10 cellular contexts compared by ENCODE assay signal in the genomic region with DNA sequence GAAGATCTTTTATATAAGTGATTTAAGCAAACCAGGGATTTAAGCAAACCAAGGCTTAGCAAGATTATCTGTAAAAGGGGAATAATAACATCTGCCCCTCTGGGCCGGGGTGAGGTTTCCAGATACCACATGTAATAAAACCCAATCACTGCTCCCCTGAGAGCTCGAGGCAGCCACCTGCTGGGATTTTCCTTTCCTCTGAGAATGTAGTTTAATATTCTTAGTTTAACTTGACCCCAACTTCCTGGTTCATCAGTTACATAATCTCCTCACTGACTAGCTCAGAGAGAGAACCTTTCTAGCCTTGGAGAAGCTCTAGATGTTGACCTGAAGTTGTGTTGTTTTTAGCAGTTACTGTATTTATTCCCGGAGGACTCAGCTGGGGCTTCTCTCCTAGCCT.
A peak's percentile ranks its signal among the peaks of the same experiment; 100 is the strongest.
DNase-seq lines count a peak whose midpoint lies in the region; ATAC-seq and TF ChIP-seq lines count a peak whose summit lies in the region.
"Had no signal": no experiment of that assay in that cellular context is flagged by ENCODE, and none has a peak within 500 bp of the region (broad histone marks: within the 10 kb centered on the region; RNA-seq: fewer than 3 reads in every experiment).

No MANE protein-coding gene starts in this region.

- no peak for TF ChIP-seq POLR2A in lower leg skin (IDR thresholded peaks at IDR 0.05)

- WGBS in lower leg skin, 2 donors: 61 to 73% methylated on average over 3 of the region's 3 CpGs

- ATAC-seq in left lobe of liver: peak; percentile 18
- ATAC-seq in GM21717 (IDR thresholded peaks at IDR 0.05; ENCODE audit: unreplicated experiment): no peak

- DNase-seq in DMS153 treated with DMSO at 0.1 percent for 48 hours (lab: John Stamatoyannopoulos, UW; ENCODE audit: unreplicated experiment): peak; percentile 34
- DNase-seq in DMS153 (lab: John Stamatoyannopoulos, UW): no peak
- peak; percentile 10 for DNase-seq in HFF-Myc (ENCODE audit: extremely low read depth, low read depth)
- DNase-seq in SK-N-DZ (ENCODE audit: low spot score): peak; percentile 73
- no peak for DNase-seq in left lobe of liver (ENCODE audit: low spot score)
- DNase-seq in lower leg skin (ENCODE audit: low spot score in 2 of 2): no peak
- no peak for DNase-seq in HPDE6-E6E7 (ENCODE audit: extremely low spot score)
- DNase-seq: NCI-H1694 had no signal

- H3K4me3 ChIP-seq in HFF-Myc (replicated peaks; ENCODE audit: low read depth, low read length) (no peak overlapping the region), lower leg skin (ENCODE audit: low read depth, poor library complexity, severe bottlenecking) (no peak overlapping the region)
- H3K4me3 ChIP-seq: coronary artery had no signal

- TF ChIP-seq CTCF in HFF-Myc (IDR thresholded peaks at IDR 0.05; ENCODE audit: low read depth, low read length, missing control alignments) (no peak), lower leg skin (IDR thresholded peaks at IDR 0.05) (no peak)

- intact Hi-C loops in lower leg skin (cut with DNase I; ENCODE audit: low total_unique reads): no loop called here

Comparison
In these comparisons a context has a peak if more than half of its experiments do, and no peak if none do; other contexts are left out.
1. DNase-seq: peak in DMS153 treated with DMSO at 0.1 percent for 48 hours (single experiment), HFF-Myc (single experiment) and SK-N-DZ (single experiment); none in DMS153 (single experiment), left lobe of liver (single experiment), lower leg skin (0 of 2) and HPDE6-E6E7 (single experiment).